Comparison of ENCODE assay signal across 1 cellular context in genomic region chr11:59206635-59207034, GRCh38.
TF ChIP-seq lines count a peak whose summit lies in the region.

No MANE protein-coding gene starts in this region.

TF ChIP-seq in HCT116, 20 proteins besides CTCF, POLR2A, EP300 and RAD21 (continued from another document):
- TF ChIP-seq REST (IDR thresholded peaks at IDR 0.05; ENCODE audit: low read depth) (no peak), ZNF274 (IDR thresholded peaks at IDR 0.05; ENCODE audit: low read depth, low read length) (no peak), EZH2 (IDR thresholded peaks at IDR 0.05) (no peak), YY1 (IDR thresholded peaks at IDR 0.05; ENCODE audit: extremely low read depth, insufficient replicate concordance, low read depth, low read length) (no peak)
